8 cellular contexts compared by ENCODE assay signal in the genomic region with DNA sequence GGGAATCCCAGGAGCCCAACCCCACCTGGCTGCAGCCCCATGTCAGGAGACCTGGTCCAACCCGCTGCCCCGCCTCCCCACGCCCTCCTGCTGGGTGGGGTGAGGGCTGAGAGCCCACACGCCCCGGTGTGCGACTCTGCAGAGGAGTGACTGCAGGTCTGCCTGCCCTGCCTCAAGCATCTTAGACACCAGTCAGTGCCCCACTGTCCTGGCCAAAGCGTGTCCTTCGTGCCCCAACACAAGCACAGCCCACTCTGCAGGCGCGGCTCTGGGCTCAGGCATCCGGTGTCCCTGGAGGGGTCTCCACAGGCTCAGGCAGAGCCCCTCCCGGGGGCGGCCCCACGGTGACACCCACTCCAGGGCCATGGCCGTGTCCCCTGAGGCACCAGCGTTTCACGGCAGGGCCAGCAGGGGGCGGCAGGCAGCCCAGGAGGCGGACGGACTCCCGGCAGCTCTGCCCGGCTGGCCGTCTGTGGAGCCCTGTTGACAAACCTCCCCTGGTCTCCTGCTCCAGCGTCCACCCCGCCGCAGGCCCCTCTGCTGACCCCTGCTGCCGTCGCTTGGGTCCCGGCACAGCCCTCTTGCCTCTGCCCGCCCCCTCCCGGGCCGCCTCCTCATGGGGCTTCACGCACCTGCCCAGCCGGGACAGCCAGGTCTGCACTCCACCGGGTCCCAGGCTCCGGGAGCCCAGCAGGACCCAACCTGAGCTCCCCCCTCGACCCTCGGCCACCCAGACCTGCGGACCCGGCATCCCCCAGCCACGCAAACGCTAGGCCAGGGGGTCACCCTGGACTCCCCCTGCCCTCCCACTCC. TPM values are rescaled to one million over a fixed set of nuclear protein-coding genes. Genes with fewer than 3 reads are reported as not detected.
DNase-seq lines count a peak whose midpoint lies in the region; ATAC-seq lines count a peak whose summit lies in the region.

No MANE protein-coding gene starts in this region.

- no peak overlapping the region for H3K4me3 Mint-ChIP-seq in activated CD8-positive, alpha-beta memory T cell treated with anti-CD3 and anti-CD28 coated beads, Interleukin-2, amount 10 ng/mL, durations not matched to agents 7 days and 5 days
- H3K4me3 Mint-ChIP-seq in naive B cell: peak overlapping the region in 4 of 8 donors; percentile 26 to 85 (median 62)
- H3K4me3 Mint-ChIP-seq in stimulated activated effector memory CD8-positive, alpha-beta T cell treated with anti-CD3 and anti-CD28 coated beads, Interleukin-12 subunit alpha, Interleukin-12 subunit beta, amount 100 ng/mL, for 72 hours: peak overlapping the region; percentile 49

- no peak overlapping the region for H3K27ac Mint-ChIP-seq in activated CD8-positive, alpha-beta memory T cell treated with anti-CD3 and anti-CD28 coated beads, Interleukin-2, amount 10 ng/mL, durations not matched to agents 7 days and 5 days
- H3K27ac Mint-ChIP-seq in naive B cell: peak overlapping the region in 1 of 6 donors; percentile 67
- no peak overlapping the region for H3K27ac Mint-ChIP-seq in stimulated activated effector memory CD8-positive, alpha-beta T cell treated with anti-CD3 and anti-CD28 coated beads, Interleukin-12 subunit alpha, Interleukin-12 subunit beta, amount 100 ng/mL, for 72 hours

- peak; percentile 77 for ATAC-seq in activated CD8-positive, alpha-beta memory T cell treated with anti-CD3 and anti-CD28 coated beads, Interleukin-2, amount 10 ng/mL, durations not matched to agents 7 days and 5 days
- ATAC-seq in naive B cell (ENCODE audit: low read depth in 2 of 2) (peak; percentile 27 to 65), GM19023 (IDR thresholded peaks at IDR 0.05; ENCODE audit: unreplicated experiment) (no peak)
- peak; percentile 79 for ATAC-seq in stimulated activated effector memory CD8-positive, alpha-beta T cell treated with anti-CD3 and anti-CD28 coated beads, Interleukin-12 subunit alpha, Interleukin-12 subunit beta, amount 100 ng/mL, for 72 hours

- no peaks in the 10 kb centered on the region for H3K9me3 Mint-ChIP-seq in activated CD8-positive, alpha-beta memory T cell treated with anti-CD3 and anti-CD28 coated beads, Interleukin-2, amount 10 ng/mL, durations not matched to agents 7 days and 5 days (ENCODE audit: low read depth)
- H3K9me3 Mint-ChIP-seq in naive B cell: no peaks in the 10 kb centered on the region
- H3K9me3 Mint-ChIP-seq in stimulated activated effector memory CD8-positive, alpha-beta T cell treated with anti-CD3 and anti-CD28 coated beads, Interleukin-12 subunit alpha, Interleukin-12 subunit beta, amount 100 ng/mL, for 72 hours: no peaks in the 10 kb centered on the region

- CTCF ChIA-PET in activated CD8-positive, alpha-beta memory T cell treated with anti-CD3 and anti-CD28 coated beads, Interleukin-2, amount 10 ng/mL, durations not matched to agents 7 days and 5 days (lab: Charles Lee): interaction anchor here (0.6 to 2.7 kb wide), 11 partner anchors 7 to 423 kb away, joined by 3 to 10 read pairs (median 3); partner anchors contain the start of genes MAPK8IP3 and UBE2I

- no peaks in the 10 kb centered on the region for H3K36me3 Mint-ChIP-seq in activated CD8-positive, alpha-beta memory T cell treated with anti-CD3 and anti-CD28 coated beads, Interleukin-2, amount 10 ng/mL, durations not matched to agents 7 days and 5 days
- H3K36me3 Mint-ChIP-seq in naive B cell: no peaks in the 10 kb centered on the region
- H3K36me3 Mint-ChIP-seq in stimulated activated effector memory CD8-positive, alpha-beta T cell treated with anti-CD3 and anti-CD28 coated beads, Interleukin-12 subunit alpha, Interleukin-12 subunit beta, amount 100 ng/mL, for 72 hours: peaks cover 5% of the 10 kb centered on the region

- peaks cover 32% of the 10 kb centered on the region for H3K4me1 Mint-ChIP-seq in activated CD8-positive, alpha-beta memory T cell treated with anti-CD3 and anti-CD28 coated beads, Interleukin-2, amount 10 ng/mL, durations not matched to agents 7 days and 5 days
- peaks cover 22 to 45% (median 26%) of the 10 kb centered on the region in 3 donors for H3K4me1 Mint-ChIP-seq in naive B cell
- peaks cover 25% of the 10 kb centered on the region for H3K4me1 Mint-ChIP-seq in stimulated activated effector memory CD8-positive, alpha-beta T cell treated with anti-CD3 and anti-CD28 coated beads, Interleukin-12 subunit alpha, Interleukin-12 subunit beta, amount 100 ng/mL, for 72 hours

- peak; percentile 75 for DNase-seq in DMS 273 (lab: John Stamatoyannopoulos, UW; ENCODE audit: unreplicated experiment)
- no peak for DNase-seq in DMS 273 treated with DMSO at 0.1 percent for 48 hours (lab: John Stamatoyannopoulos, UW)
- DNase-seq in NCI-H82 (lab: John Stamatoyannopoulos, UW): peak; percentile 58
- DNase-seq in activated CD8-positive, alpha-beta memory T cell treated with anti-CD3 and anti-CD28 coated beads, Interleukin-2, amount 10 ng/mL, durations not matched to agents 7 days and 5 days: peak; percentile 84
- peak; percentile 74 for DNase-seq in epidermal melanocyte (ENCODE audit: insufficient read length, low spot score)
- DNase-seq in naive B cell: peak; percentile 68
- DNase-seq in stimulated activated effector memory CD8-positive, alpha-beta T cell treated with anti-CD3 and anti-CD28 coated beads, Interleukin-12 subunit alpha, Interleukin-12 subunit beta, amount 100 ng/mL, for 72 hours (ENCODE audit: low spot score in 2 of 2): peak; percentile 81 to 90

- H3K27me3 Mint-ChIP-seq in activated CD8-positive, alpha-beta memory T cell treated with anti-CD3 and anti-CD28 coated beads, Interleukin-2, amount 10 ng/mL, durations not matched to agents 7 days and 5 days: peaks cover 4% of the 10 kb centered on the region
- H3K27me3 Mint-ChIP-seq in naive B cell: peaks cover 6 to 18% (median 8%) of the 10 kb centered on the region in 3 donors

RNA-seq across cellular contexts. Expression of gene UBE2I, which starts 8.6 kb away (rescaled TPM):
- total RNA-seq in activated CD8-positive, alpha-beta memory T cell treated with anti-CD3 and anti-CD28 coated beads, Interleukin-2, amount 10 ng/mL, durations not matched to agents 7 days and 5 days: 100 to 1,000 TPM; 224 to 253 TPM
- polyA plus RNA-seq in naive B cell (ENCODE audit: low read depth in 6 of 6): 100 to 1,000 TPM in 5 of 6 donors, 10 to 100 TPM in 1; 99.5 to 121 (median 114) TPM

RNA-seq across cellular contexts. Expression of gene BAIAP3, which starts 32.6 kb away (rescaled TPM):
- under 1 TPM; 0.45 to 0.53 TPM for total RNA-seq in activated CD8-positive, alpha-beta memory T cell treated with anti-CD3 and anti-CD28 coated beads, Interleukin-2, amount 10 ng/mL, durations not matched to agents 7 days and 5 days
- polyA plus RNA-seq in naive B cell (ENCODE audit: low read depth in 6 of 6): 1 to 10 TPM in 1 of 6 donors, under 1 TPM in 4, not detected in 1; 0.20 to 1.3 (median 0.67) TPM

RNA-seq across cellular contexts. Expression of gene TPSD1, which starts 45.0 kb away (rescaled TPM):
- total RNA-seq in activated CD8-positive, alpha-beta memory T cell treated with anti-CD3 and anti-CD28 coated beads, Interleukin-2, amount 10 ng/mL, durations not matched to agents 7 days and 5 days: not detected
- polyA plus RNA-seq in naive B cell (ENCODE audit: low read depth in 6 of 6): not detected

RNA-seq across cellular contexts. Expression of gene TSR3, which starts 50.8 kb away (rescaled TPM):
- total RNA-seq in activated CD8-positive, alpha-beta memory T cell treated with anti-CD3 and anti-CD28 coated beads, Interleukin-2, amount 10 ng/mL, durations not matched to agents 7 days and 5 days: 10 to 100 TPM; 52.9 to 57.8 TPM
- polyA plus RNA-seq in naive B cell (ENCODE audit: low read depth in 6 of 6): 100 to 1,000 TPM in 3 of 6 donors, 10 to 100 TPM in 3; 87.9 to 103 (median 99.1) TPM

RNA-seq across cellular contexts. Expression of gene GNPTG, which starts 50.9 kb away (rescaled TPM):
- 10 to 100 TPM; 29.3 to 33.0 TPM for total RNA-seq in activated CD8-positive, alpha-beta memory T cell treated with anti-CD3 and anti-CD28 coated beads, Interleukin-2, amount 10 ng/mL, durations not matched to agents 7 days and 5 days
- 10 to 100 TPM; 39.7 to 52.1 (median 44.6) TPM for polyA plus RNA-seq in naive B cell (ENCODE audit: low read depth in 6 of 6)
